ENCODE assay signal across 29 cellular contexts in genomic region chr3:65128346-65128745, GRCh38.
"Had no signal": no experiment of that assay in that cellular context is flagged by ENCODE, and none has a peak within 500 bp of the region (broad histone marks: within the 10 kb centered on the region; RNA-seq: fewer than 3 reads in every experiment).

No MANE protein-coding gene starts in this region.

- H3K27me3 Mint-ChIP-seq: activated CD4-positive, alpha-beta memory T cell treated with anti-CD3 and anti-CD28 coated beads for 36 hours; activated CD4-positive, alpha-beta T cell treated with anti-CD3 and anti-CD28 coated beads, Interleukin-2, amount 10 ng/mL, durations not matched to agents 24 days and 14 days; activated naive CD8-positive, alpha-beta T cell treated with anti-CD3 and anti-CD28 coated beads for 36 hours; stimulated activated memory B cell treated with anti-CD40 and anti-IgM and Interleukin-4, amounts not matched to agents 10 μg/mL and 1 μg/mL and 100 μg/mL, for 72 hours had no signal

- H3K4me1 Mint-ChIP-seq: activated CD4-positive, alpha-beta T cell treated with anti-CD3 and anti-CD28 coated beads, Interleukin-2, amount 10 ng/mL, durations not matched to agents 24 days and 14 days; activated naive CD8-positive, alpha-beta T cell treated with anti-CD3 and anti-CD28 coated beads for 36 hours; nephron progenitor cell; stimulated activated memory B cell treated with anti-CD40 and anti-IgM and Interleukin-4, amounts not matched to agents 10 μg/mL and 1 μg/mL and 100 μg/mL, for 72 hours had no signal

- H3K4me3 ChIP-seq: adrenal gland, ascending aorta, heart right ventricle, left ventricle myocardium inferior, lung, pancreas, prostate gland, sigmoid colon, smooth muscle cell, suprapubic skin, tibial nerve had no signal

- H3K4me3 Mint-ChIP-seq: activated CD4-positive, alpha-beta memory T cell treated with anti-CD3 and anti-CD28 coated beads for 36 hours; activated CD4-positive, alpha-beta T cell treated with anti-CD3 and anti-CD28 coated beads, Interleukin-2, amount 10 ng/mL, durations not matched to agents 24 days and 14 days; activated naive CD4-positive, alpha-beta T cell treated with anti-CD3 and anti-CD28 coated beads for 36 hours; activated naive CD8-positive, alpha-beta T cell treated with anti-CD3 and anti-CD28 coated beads for 36 hours; activated T-helper 1 cell treated with anti-CD3 and anti-CD28 coated beads, Interleukin-12 subunit alpha, Interleukin-12 subunit beta, Interleukin-2, Interleukin-4 antibody, amounts not matched to agents 30 ng/mL and 10 ng/mL and 1 ng/mL, durations not matched to agents 14 hours and 24 hours and 36 hours; brain; endodermal cell; nephron progenitor cell; stimulated activated memory B cell treated with anti-CD40 and anti-IgM and Interleukin-4, amounts not matched to agents 10 μg/mL and 1 μg/mL and 100 μg/mL, for 72 hours had no signal

- H3K27ac Mint-ChIP-seq: activated CD4-positive, alpha-beta memory T cell treated with anti-CD3 and anti-CD28 coated beads for 36 hours; activated CD4-positive, alpha-beta T cell treated with anti-CD3 and anti-CD28 coated beads, Interleukin-2, amount 10 ng/mL, durations not matched to agents 24 days and 14 days; activated naive CD4-positive, alpha-beta T cell treated with anti-CD3 and anti-CD28 coated beads for 36 hours; activated naive CD8-positive, alpha-beta T cell treated with anti-CD3 and anti-CD28 coated beads for 36 hours; activated T-helper 1 cell treated with anti-CD3 and anti-CD28 coated beads, Interleukin-12 subunit alpha, Interleukin-12 subunit beta, Interleukin-2, Interleukin-4 antibody, amounts not matched to agents 30 ng/mL and 10 ng/mL and 1 ng/mL, durations not matched to agents 14 hours and 24 hours and 36 hours; endodermal cell; nephron progenitor cell; stimulated activated memory B cell treated with anti-CD40 and anti-IgM and Interleukin-4, amounts not matched to agents 10 μg/mL and 1 μg/mL and 100 μg/mL, for 72 hours had no signal

- H3K4me2 ChIP-seq: smooth muscle cell had no signal

- ATAC-seq: heart right ventricle; pancreas; stimulated activated memory B cell treated with anti-CD40 and anti-IgM and Interleukin-4, amounts not matched to agents 10 μg/mL and 1 μg/mL and 100 μg/mL, for 72 hours had no signal

- H3K36me3 Mint-ChIP-seq: activated CD4-positive, alpha-beta memory T cell treated with anti-CD3 and anti-CD28 coated beads for 36 hours; activated naive CD8-positive, alpha-beta T cell treated with anti-CD3 and anti-CD28 coated beads for 36 hours; brain; stimulated activated memory B cell treated with anti-CD40 and anti-IgM and Interleukin-4, amounts not matched to agents 10 μg/mL and 1 μg/mL and 100 μg/mL, for 72 hours had no signal

- H3K27ac ChIP-seq: adrenal gland, ascending aorta, heart right ventricle, left ventricle myocardium inferior, pancreas, prostate gland, suprapubic skin had no signal

- H3K4me1 ChIP-seq: adrenal gland, ascending aorta, left ventricle myocardium inferior, pancreas, prostate gland had no signal

- DNase-seq: activated CD4-positive, alpha-beta memory T cell treated with anti-CD3 and anti-CD28 coated beads for 36 hours; activated CD4-positive, alpha-beta T cell treated with anti-CD3 and anti-CD28 coated beads, Interleukin-2, amount 10 ng/mL, durations not matched to agents 24 days and 14 days; activated CD4-positive, CD25-positive, alpha-beta regulatory T cell treated with anti-CD3 and anti-CD28 coated beads, Interleukin-2, amount 50 U/mL, for 72 hours; activated CD8-positive, alpha-beta memory T cell treated with anti-CD3 and anti-CD28 coated beads, Interleukin-2, amount 50 U/mL, for 4 hours; activated effector memory CD4-positive, alpha-beta T cell treated with anti-CD3 and anti-CD28 coated beads, Interleukin-2, amount 50 U/mL, for 16 hours; activated naive CD4-positive, alpha-beta T cell treated with anti-CD3 and anti-CD28 coated beads for 36 hours; activated naive CD8-positive, alpha-beta T cell treated with anti-CD3 and anti-CD28 coated beads for 36 hours; activated T-cell treated with anti-CD3 and anti-CD28 coated beads, Interleukin-2, amount 50 U/mL, for 1 hour; adrenal gland; caudate nucleus; endodermal cell; heart right ventricle; left ventricle myocardium inferior; nephron progenitor cell; pancreas; sigmoid colon; stimulated activated CD4-positive, alpha-beta T cell treated with anti-CD3 and anti-CD28 coated beads, Interleukin-1b, Interleukin-23, amount 100 ng/mL, for 48 hours; stimulated activated CD4-positive, alpha-beta T cell treated with anti-CD3 and anti-CD28 coated beads, Interleukin-4, amount 100 ng/mL, for 4 hours; stimulated activated CD8-positive, alpha-beta memory T cell treated with anti-CD3 and anti-CD28 coated beads, Interleukin-4, amount 100 ng/mL, for 48 hours; T-helper 2 cell had no signal

- H3K36me3 ChIP-seq: adrenal gland, ascending aorta, heart right ventricle, left ventricle myocardium inferior, pancreas, prostate gland, sigmoid colon, suprapubic skin, tibial nerve had no signal

- H3K9me3 ChIP-seq: adrenal gland, ascending aorta, heart right ventricle, left ventricle myocardium inferior, pancreas, prostate gland, sigmoid colon, suprapubic skin, tibial nerve had no signal

- H3K27me3 ChIP-seq: adrenal gland, ascending aorta, heart right ventricle, pancreas, sigmoid colon, suprapubic skin, tibial nerve had no signal
